ENCODE assay signal across 1 cellular context in genomic region chr20:44134897-44135810, GRCh38.
TF ChIP-seq lines count a peak whose summit lies in the region.

No MANE protein-coding gene starts in this region.

TF ChIP-seq in IMR-90, 13 proteins besides CTCF, POLR2A, EP300 and RAD21:
- TF ChIP-seq USF2 (IDR thresholded peaks at IDR 0.05; ENCODE audit: low read depth, low read length) (no peak), RCOR1 (IDR thresholded peaks at IDR 0.05; ENCODE audit: insufficient replicate concordance, low read length) (no peak), FOS (IDR thresholded peaks at IDR 0.05; ENCODE audit: low read depth, low read length) (no peak), SMC3 (IDR thresholded peaks at IDR 0.05; ENCODE audit: low read depth, low read length) (no peak), BHLHE40 (IDR thresholded peaks at IDR 0.05; ENCODE audit: low read depth, low read length) (no peak), CEBPB (IDR thresholded peaks at IDR 0.05; ENCODE audit: low read depth, low read length) (no peak), MAFK (IDR thresholded peaks at IDR 0.05; ENCODE audit: low read depth, low read length) (no peak), MXI1 (IDR thresholded peaks at IDR 0.05; ENCODE audit: borderline replicate concordance, low read depth, low read length) (no peak), MAZ (IDR thresholded peaks at IDR 0.05; ENCODE audit: borderline replicate concordance, low read depth, low read length) (no peak), ELK1 (IDR thresholded peaks at IDR 0.05; ENCODE audit: borderline replicate concordance, low read depth, low read length) (no peak), NFE2L2 (IDR thresholded peaks at IDR 0.05; ENCODE audit: low read depth, low read length) (no peak)
